Comparison of ENCODE assay signal across 1 cellular context in genomic region chr4:90074322-90074886, GRCh38.
TF ChIP-seq lines count a peak whose summit lies in the region.

No MANE protein-coding gene starts in this region.

TF ChIP-seq in H1, 55 proteins besides CTCF, POLR2A, EP300 and RAD21:
- no peak for TF ChIP-seq ATF3 (IDR thresholded peaks at IDR 0.05; ENCODE audit: insufficient read depth, low read depth, low read length)
- TF ChIP-seq MAX (IDR thresholded peaks at IDR 0.05) = peak; percentile 46; the same call in 1 of the 2 replicates
- TF ChIP-seq TEAD4 (IDR thresholded peaks at IDR 0.05; ENCODE audit: low read depth, low read length) = peak; percentile 60; the same call in 1 of the 2 replicates
- no peak for TF ChIP-seq SUZ12 (IDR thresholded peaks at IDR 0.05; ENCODE audit: low read length)
- no peak for TF ChIP-seq SP1 (IDR thresholded peaks at IDR 0.05; ENCODE audit: low read depth, low read length)
- TF ChIP-seq KDM1A (IDR thresholded peaks at IDR 0.05; ENCODE audit: borderline replicate concordance, low read length) = no peak
- TF ChIP-seq RFX5 (IDR thresholded peaks at IDR 0.05; ENCODE audit: borderline replicate concordance, low read depth, low read length) = no peak
- TF ChIP-seq SIN3A (conservative IDR thresholded peaks at IDR 0.05 in 1 of 2, IDR thresholded peaks at IDR 0.05 in 1 of 2; ENCODE audit: low read depth in 1 of 2, low read length in 2 of 2) = no peak
- TF ChIP-seq TCF12 (IDR thresholded peaks at IDR 0.05; ENCODE audit: low read depth, low read length) = no peak
- no peak for TF ChIP-seq SAP30 (IDR thresholded peaks at IDR 0.05; ENCODE audit: insufficient read depth, insufficient replicate concordance, low read length)
